ENCODE assay signal across 8 cellular contexts in genomic region chr6:16129623-16130243, GRCh38. TPM values are rescaled to one million over a fixed set of nuclear protein-coding genes. Genes with fewer than 3 reads are reported as not detected.
DNase-seq lines count a peak whose midpoint lies in the region; ATAC-seq and TF ChIP-seq lines count a peak whose summit lies in the region.

No MANE protein-coding gene starts in this region.

- H3K9ac ChIP-seq in NT2/D1 (ENCODE audit: insufficient read length, low read depth), result peak overlapping the region; percentile 94
- H3K9ac ChIP-seq in adipocyte (ENCODE audit: low read length), result peak overlapping the region; percentile 95

- intact Hi-C loops in left ventricle myocardium superior (cut with micrococcal nuclease), result no loop called here

- H3K4me3 ChIP-seq in BE2C (ENCODE audit: low read depth, low read length), result peak overlapping the region; percentile 81
- peak overlapping the region; percentile 88 for H3K4me3 ChIP-seq in NT2/D1 (ENCODE audit: insufficient read length, low read depth)
- peak overlapping the region; percentile 86 for H3K4me3 ChIP-seq in adipocyte (ENCODE audit: low read length)

- TF ChIP-seq CTCF in BE2C (IDR thresholded peaks at IDR 0.05; ENCODE audit: low read depth, low read length), result no peak

- H3K4me1 ChIP-seq in BE2C (peaks cover 7% of the 10 kb centered on the region; the same call in 1 of the 2 replicates), NT2/D1 (ENCODE audit: insufficient read depth, insufficient read length) (no peaks in the 10 kb centered on the region), adipocyte (ENCODE audit: control insufficient read depth, insufficient read depth, low read length) (peaks cover 40% of the 10 kb centered on the region)

- H3K27me3 ChIP-seq in BE2C (no peaks in the 10 kb centered on the region), NT2/D1 (ENCODE audit: insufficient read depth, insufficient read length) (no peaks in the 10 kb centered on the region), adipocyte (replicated peaks; ENCODE audit: control insufficient read depth, insufficient read depth, low read length) (peaks cover 3% of the 10 kb centered on the region)

- peak; percentile 0 for ATAC-seq in GM21717 (IDR thresholded peaks at IDR 0.05; ENCODE audit: unreplicated experiment)
- peak; percentile 5 for ATAC-seq in left ventricle myocardium superior
- no peak for ATAC-seq in GM18519 (IDR thresholded peaks at IDR 0.05; ENCODE audit: low FRiP score, unreplicated experiment)

- H3K36me3 ChIP-seq in BE2C (no peaks in the 10 kb centered on the region), NT2/D1 (ENCODE audit: insufficient read depth, insufficient read length, low read length) (no peaks in the 10 kb centered on the region), adipocyte (ENCODE audit: control insufficient read depth, insufficient read depth, low read length, severe bottlenecking) (peaks cover 15% of the 10 kb centered on the region)

- H3K9me3 ChIP-seq in BE2C (no peaks in the 10 kb centered on the region), NT2/D1 (ENCODE audit: insufficient read depth, low read length) (no peaks in the 10 kb centered on the region), adipocyte (ENCODE audit: control insufficient read depth, low read length) (no peaks in the 10 kb centered on the region)

- DNase-seq in BE2C, result no peak
- DNase-seq in NT2/D1 (ENCODE audit: low read depth, low spot score), result no peak
- DNase-seq in adipocyte (ENCODE audit: low read depth), result peak; percentile 32
- DNase-seq in left ventricle myocardium superior, result peak; percentile 54
- peak; percentile 69 for DNase-seq in retina
- no peak for DNase-seq in H4 (ENCODE audit: low spot score)

RNA-seq across cellular contexts. Expression of gene MYLIP, which starts 0.8 kb away (rescaled TPM):
- polyA plus RNA-seq in BE2C (2012; ENCODE audit: insufficient read depth, insufficient read length, low read depth), result 18.5 TPM
- 12.9 TPM for total RNA-seq in left ventricle myocardium superior
- total RNA-seq in H4 (2014; rRNA removed; shearing (Covaris generic)), result 15.9 and 16.9 TPM in 2 replicates

Comparison
In these comparisons a context has a peak if more than half of its experiments do, and no peak if none do; other contexts are left out.
1. DNase-seq: peak in adipocyte (single experiment), left ventricle myocardium superior (single experiment) and retina (single experiment); none in BE2C (single experiment), NT2/D1 (single experiment) and H4 (single experiment).
2. Peak in every context shown above with its lines, with median percentiles within 50 percentile points of each other: H3K4me3 ChIP-seq.